18 cellular contexts compared by ENCODE assay signal in the genomic region with DNA sequence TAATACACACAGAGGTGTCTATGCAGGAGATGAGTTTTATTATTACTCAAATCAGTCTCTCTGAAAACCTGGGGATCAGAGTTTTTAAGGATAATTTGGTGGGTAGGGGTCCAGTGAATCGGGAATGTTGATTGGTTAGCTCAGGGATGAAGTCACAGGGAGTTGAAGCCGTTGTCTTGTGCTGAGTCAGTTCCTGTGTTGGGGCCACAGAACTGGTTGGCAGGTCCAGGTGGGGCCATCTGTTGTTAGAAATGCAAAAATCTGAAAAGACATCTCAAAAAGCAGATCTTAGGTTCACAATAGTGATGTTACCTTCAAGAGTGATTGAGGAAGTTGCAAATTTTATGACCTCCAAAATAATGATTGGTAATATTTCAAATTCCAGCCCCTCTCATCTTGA.
"Had no signal": no experiment of that assay in that cellular context is flagged by ENCODE, and none has a peak within 500 bp of the region (broad histone marks: within the 10 kb centered on the region; RNA-seq: fewer than 3 reads in every experiment).

No MANE protein-coding gene starts in this region.

- H3K4me1 ChIP-seq: adrenal gland, transverse colon had no signal

- H3K4me3 Mint-ChIP-seq: activated CD4-positive, alpha-beta T cell treated with anti-CD3 and anti-CD28 coated beads, Interleukin-2, amount 10 ng/mL, durations not matched to agents 7 days and 5 days; activated naive CD4-positive, alpha-beta T cell treated with anti-CD3 and anti-CD28 coated beads, Interleukin-2, amount 10 ng/mL, durations not matched to agents 7 days and 5 days; activated T-helper 17 cell treated with anti-CD3 and anti-CD28 coated beads, Interleukin-2, amount 50 U/mL, for 72 hours; brain; natural killer cell; stimulated activated memory B cell treated with anti-CD40 and anti-IgM and Interleukin-4, amounts not matched to agents 10 μg/mL and 1 μg/mL and 100 μg/mL, for 72 hours had no signal

- H3K4me2 ChIP-seq: smooth muscle cell had no signal

- H3K27me3 ChIP-seq: adrenal gland, esophagus squamous epithelium, transverse colon had no signal

- H3K36me3 Mint-ChIP-seq: activated naive CD4-positive, alpha-beta T cell treated with anti-CD3 and anti-CD28 coated beads, Interleukin-2, amount 10 ng/mL, durations not matched to agents 7 days and 5 days; natural killer cell; stimulated activated memory B cell treated with anti-CD40 and anti-IgM and Interleukin-4, amounts not matched to agents 10 μg/mL and 1 μg/mL and 100 μg/mL, for 72 hours had no signal

- H3K27ac Mint-ChIP-seq: activated CD4-positive, alpha-beta T cell treated with anti-CD3 and anti-CD28 coated beads, Interleukin-2, amount 10 ng/mL, durations not matched to agents 7 days and 5 days; activated naive CD4-positive, alpha-beta T cell treated with anti-CD3 and anti-CD28 coated beads, Interleukin-2, amount 10 ng/mL, durations not matched to agents 7 days and 5 days; activated T-helper 17 cell treated with anti-CD3 and anti-CD28 coated beads, Interleukin-2, amount 50 U/mL, for 72 hours; natural killer cell; stimulated activated memory B cell treated with anti-CD40 and anti-IgM and Interleukin-4, amounts not matched to agents 10 μg/mL and 1 μg/mL and 100 μg/mL, for 72 hours had no signal

- H3K9me3 Mint-ChIP-seq: activated CD4-positive, alpha-beta T cell treated with anti-CD3 and anti-CD28 coated beads, Interleukin-2, amount 10 ng/mL, durations not matched to agents 7 days and 5 days; activated naive CD4-positive, alpha-beta T cell treated with anti-CD3 and anti-CD28 coated beads, Interleukin-2, amount 10 ng/mL, durations not matched to agents 7 days and 5 days; activated T-helper 17 cell treated with anti-CD3 and anti-CD28 coated beads, Interleukin-2, amount 50 U/mL, for 72 hours; natural killer cell had no signal

- H3K9me3 ChIP-seq: adrenal gland, esophagus squamous epithelium, transverse colon had no signal

- H3K4me3 ChIP-seq: adrenal gland, esophagus squamous epithelium, smooth muscle cell, transverse colon had no signal

- DNase-seq: activated CD4-positive, alpha-beta T cell treated with anti-CD3 and anti-CD28 coated beads, Interleukin-2, amount 10 ng/mL, durations not matched to agents 7 days and 5 days; activated CD8-positive, alpha-beta memory T cell treated with anti-CD3 and anti-CD28 coated beads for 24 hours; activated naive CD4-positive, alpha-beta T cell treated with anti-CD3 and anti-CD28 coated beads, Interleukin-2, amount 10 ng/mL, durations not matched to agents 7 days and 5 days; adrenal gland; esophagus squamous epithelium; foreskin melanocyte; head of caudate nucleus; natural killer cell; nucleus accumbens; right cardiac atrium; stimulated activated CD4-positive, alpha-beta T cell treated with anti-CD3 and anti-CD28 coated beads, Interleukin-1b, Interleukin-23, amount 100 ng/mL, for 48 hours; transverse colon had no signal

- FAIRE-seq: endometrium had no signal

- H3K4me1 Mint-ChIP-seq: activated CD4-positive, alpha-beta T cell treated with anti-CD3 and anti-CD28 coated beads, Interleukin-2, amount 10 ng/mL, durations not matched to agents 7 days and 5 days; activated naive CD4-positive, alpha-beta T cell treated with anti-CD3 and anti-CD28 coated beads, Interleukin-2, amount 10 ng/mL, durations not matched to agents 7 days and 5 days; activated T-helper 17 cell treated with anti-CD3 and anti-CD28 coated beads, Interleukin-2, amount 50 U/mL, for 72 hours; stimulated activated memory B cell treated with anti-CD40 and anti-IgM and Interleukin-4, amounts not matched to agents 10 μg/mL and 1 μg/mL and 100 μg/mL, for 72 hours had no signal

- H3K36me3 ChIP-seq: adrenal gland, transverse colon had no signal

- ATAC-seq: activated T-helper 17 cell treated with anti-CD3 and anti-CD28 coated beads, Interleukin-2, amount 50 U/mL, for 72 hours; left lobe of liver; natural killer cell; right cardiac atrium; stimulated activated memory B cell treated with anti-CD40 and anti-IgM and Interleukin-4, amounts not matched to agents 10 μg/mL and 1 μg/mL and 100 μg/mL, for 72 hours had no signal

- H3K27ac ChIP-seq: adrenal gland, transverse colon had no signal
